In the genomic region with DNA sequence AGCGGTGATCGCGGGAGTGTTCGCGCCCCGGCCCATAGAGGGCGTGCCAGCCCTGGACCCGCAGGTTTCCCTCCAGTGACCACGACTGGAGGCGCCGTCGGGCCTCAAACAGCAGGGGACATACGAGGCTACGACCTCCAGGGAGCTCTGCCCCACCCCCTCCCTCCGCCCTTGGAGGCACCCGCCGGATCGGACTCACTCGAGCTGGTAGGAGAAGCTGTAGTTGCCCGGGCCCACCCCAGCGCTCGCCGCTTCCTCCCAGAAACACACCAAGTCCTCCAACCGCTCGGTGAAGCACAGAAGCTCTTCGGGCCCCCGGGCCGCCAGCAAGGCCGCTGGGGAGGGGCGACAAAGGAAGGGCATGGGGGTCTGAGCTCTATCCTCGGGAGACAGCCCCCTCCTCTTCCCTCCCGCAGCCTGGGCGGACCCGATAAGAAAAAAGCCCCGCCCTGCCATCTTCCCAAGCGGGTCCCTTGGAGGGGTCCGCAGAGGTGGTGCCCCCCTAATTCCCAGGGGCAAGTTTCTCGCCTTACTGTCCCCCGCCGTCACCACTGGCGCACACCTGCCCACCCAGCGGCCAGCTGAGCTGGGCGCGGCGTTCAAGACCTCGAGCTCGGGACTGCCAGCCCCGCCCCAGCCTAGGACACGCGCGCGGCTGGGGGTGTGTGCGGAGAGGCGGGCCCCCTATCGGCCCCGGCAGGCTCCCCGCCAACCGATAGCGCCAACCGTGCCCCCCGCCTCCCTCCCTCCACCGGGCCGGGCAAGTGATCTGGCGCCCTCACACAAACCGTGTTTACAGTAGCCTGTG, we compare ENCODE assay signal across 8 cellular contexts. TPM values are rescaled to one million over a fixed set of nuclear protein-coding genes. Genes with fewer than 3 reads are reported as not detected.
A peak's percentile ranks its signal among the peaks of the same experiment; 100 is the strongest.
DNase-seq lines count a peak whose midpoint lies in the region; ATAC-seq and TF ChIP-seq lines count a peak whose summit lies in the region.

No MANE protein-coding gene starts in this region.

- peak overlapping the region; percentile 69 for H3K4me3 Mint-ChIP-seq in natural killer cell treated with Interleukin-12 subunit alpha and Interleukin-12 subunit beta and Interleukin-15 and Interleukin-18, amount 100 ng/mL, for 72 hours

- 1% methylated on average over 62 to 65 of the region's 65 CpGs for WGBS in esophagus, 2 donors

- H3K27ac Mint-ChIP-seq in natural killer cell treated with Interleukin-12 subunit alpha and Interleukin-12 subunit beta and Interleukin-15 and Interleukin-18, amount 100 ng/mL, for 72 hours: peak overlapping the region in 1 of 2 donors; percentile 43

- peaks cover 0 to 4% of the 10 kb centered on the region in 2 donors for H3K36me3 ChIP-seq in esophagus (ENCODE audit: control insufficient read depth in 2 of 2, insufficient read depth in 2 of 2, low read length in 1 of 2)

- H3K27ac ChIP-seq in esophagus (ENCODE audit: low read depth in 2 of 2, low read length in 1 of 2): no peak overlapping the region

- DNase-seq in GM10248 (ENCODE audit: extremely low spot score) (peak; percentile 67), NCI-H1436 (lab: John Stamatoyannopoulos, UW) (peak; percentile 63), NCI-H526 treated with DMSO at 0.1 percent for 48 hours (lab: John Stamatoyannopoulos, UW) (no peak)
- peak; percentile 69 for DNase-seq in activated CD4-positive, alpha-beta T cell treated with anti-CD3 and anti-CD28 coated beads for 48 hours
- no peak for DNase-seq in natural killer cell treated with Interleukin-12 subunit alpha and Interleukin-12 subunit beta and Interleukin-15 and Interleukin-18, amount 100 ng/mL, for 72 hours (ENCODE audit: low spot score)

- POLR2A ChIA-PET in GM10248 (lab: Yijun Ruan, JAX): interaction anchor here (0.5 to 0.9 kb wide), 3 partner anchors 8 to 817 kb away, joined by 3 to 5 read pairs (median 4); partner anchors contain the start of genes KRI1 and SWSAP1

- no peaks in the 10 kb centered on the region for H3K27me3 Mint-ChIP-seq in natural killer cell treated with Interleukin-12 subunit alpha and Interleukin-12 subunit beta and Interleukin-15 and Interleukin-18, amount 100 ng/mL, for 72 hours

- H3K36me3 Mint-ChIP-seq in natural killer cell treated with Interleukin-12 subunit alpha and Interleukin-12 subunit beta and Interleukin-15 and Interleukin-18, amount 100 ng/mL, for 72 hours: no peaks in the 10 kb centered on the region

- peak; percentile 77 for TF ChIP-seq CTCF in GM10248 (IDR thresholded peaks at IDR 0.05; ENCODE audit: control extremely low read depth, extremely low read depth, low read depth, missing control alignments)

- H3K4me1 ChIP-seq in esophagus (ENCODE audit: control insufficient read depth in 2 of 2, insufficient read depth in 2 of 2, low read length in 1 of 2): peaks cover 13 to 17% of the 10 kb centered on the region in 2 donors

- no peaks in the 10 kb centered on the region for H3K9me3 ChIP-seq in esophagus (ENCODE audit: control insufficient read depth in 2 of 2, insufficient read depth in 1 of 2, low read depth in 1 of 2, low read length in 1 of 2)

- peak overlapping the region; percentile 4 to 14 for H3K4me3 ChIP-seq in esophagus (ENCODE audit: low read depth in 1 of 2, low read length in 2 of 2)

- CTCF ChIA-PET in GM10248 (lab: Yijun Ruan, JAX): interaction anchor here (0.7 to 4.1 kb wide), 25 partner anchors 8 to 290 kb away, joined by 3 to 50 read pairs (median 4); partner anchors contain the start of genes ODAD3, PRKCSH, RAB3D and RGL3

- no peaks in the 10 kb centered on the region for H3K9me3 Mint-ChIP-seq in natural killer cell treated with Interleukin-12 subunit alpha and Interleukin-12 subunit beta and Interleukin-15 and Interleukin-18, amount 100 ng/mL, for 72 hours

- no peak for ATAC-seq in natural killer cell treated with Interleukin-12 subunit alpha and Interleukin-12 subunit beta and Interleukin-15 and Interleukin-18, amount 100 ng/mL, for 72 hours
- no peak for ATAC-seq in GM21360 (IDR thresholded peaks at IDR 0.05; ENCODE audit: unreplicated experiment)
- ATAC-seq in HG03439 (IDR thresholded peaks at IDR 0.05; ENCODE audit: unreplicated experiment): no peak

- H3K4me1 Mint-ChIP-seq in natural killer cell treated with Interleukin-12 subunit alpha and Interleukin-12 subunit beta and Interleukin-15 and Interleukin-18, amount 100 ng/mL, for 72 hours (ENCODE audit: low read depth in 2 of 2): peaks cover 23 to 24% of the 10 kb centered on the region in 2 donors

- H3K27me3 ChIP-seq in esophagus (ENCODE audit: control insufficient read depth in 1 of 2, insufficient read depth in 2 of 2, low read length in 2 of 2): peaks cover 0 to 7% of the 10 kb centered on the region in 2 donors

RNA-seq across cellular contexts. Expression of gene EPOR, which starts 1.0 kb away (rescaled TPM):
- polyA plus RNA-seq in esophagus: 1 to 10 TPM; 1.2 to 1.4 TPM
- total RNA-seq in natural killer cell treated with Interleukin-12 subunit alpha and Interleukin-12 subunit beta and Interleukin-15 and Interleukin-18, amount 100 ng/mL, for 72 hours: 1 to 10 TPM; 3.0 to 5.1 TPM

RNA-seq across cellular contexts. Expression of gene SWSAP1, which starts 8.6 kb away (rescaled TPM):
- 1 to 10 TPM; 2.2 to 2.8 TPM for polyA plus RNA-seq in esophagus
- total RNA-seq in natural killer cell treated with Interleukin-12 subunit alpha and Interleukin-12 subunit beta and Interleukin-15 and Interleukin-18, amount 100 ng/mL, for 72 hours: 1 to 10 TPM; 1.6 to 3.0 TPM

RNA-seq across cellular contexts. Expression of gene PLPPR2, which starts 27.9 kb away (rescaled TPM):
- polyA plus RNA-seq in esophagus: 1 to 10 TPM; 7.3 to 8.6 TPM
- total RNA-seq in natural killer cell treated with Interleukin-12 subunit alpha and Interleukin-12 subunit beta and Interleukin-15 and Interleukin-18, amount 100 ng/mL, for 72 hours: 10 to 100 TPM in 1 of 2 donors, 1 to 10 TPM in 1; 9.4 to 11.3 TPM

RNA-seq across cellular contexts. Expression of gene RGL3, which starts 36.0 kb away (rescaled TPM):
- 1 to 10 TPM in 1 of 2 donors, under 1 TPM in 1; 0.87 to 3.6 TPM for polyA plus RNA-seq in esophagus
- total RNA-seq in natural killer cell treated with Interleukin-12 subunit alpha and Interleukin-12 subunit beta and Interleukin-15 and Interleukin-18, amount 100 ng/mL, for 72 hours: not detected

RNA-seq across cellular contexts. Expression of gene CCDC159, which starts 36.8 kb away (rescaled TPM):
- 10 to 100 TPM; 22.5 to 47.6 TPM for polyA plus RNA-seq in esophagus
- 10 to 100 TPM; 26.5 to 37.8 TPM for total RNA-seq in natural killer cell treated with Interleukin-12 subunit alpha and Interleukin-12 subunit beta and Interleukin-15 and Interleukin-18, amount 100 ng/mL, for 72 hours

Comparison
In these comparisons a context has a peak if more than half of its experiments do, and no peak if none do; other contexts are left out.
1. DNase-seq: peak in GM10248 (single experiment), NCI-H1436 (single experiment) and activated CD4-positive, alpha-beta T cell treated with anti-CD3 and anti-CD28 coated beads for 48 hours (single experiment); none in natural killer cell treated with Interleukin-12 subunit alpha and Interleukin-12 subunit beta and Interleukin-15 and Interleukin-18, amount 100 ng/mL, for 72 hours (single experiment) and NCI-H526 treated with DMSO at 0.1 percent for 48 hours (single experiment).